18 cellular contexts compared by ENCODE assay signal in genomic region chr21:42373181-42373907, GRCh38. TPM values are rescaled to one million over a fixed set of nuclear protein-coding genes. Genes with fewer than 3 reads are reported as not detected.
DNase-seq lines count a peak whose midpoint lies in the region; ATAC-seq and TF ChIP-seq lines count a peak whose summit lies in the region.
"Had no signal": no experiment of that assay in that cellular context is flagged by ENCODE, and none has a peak within 500 bp of the region (broad histone marks: within the 10 kb centered on the region; RNA-seq: fewer than 3 reads in every experiment).

No MANE protein-coding gene starts in this region.

- no peaks in the 10 kb centered on the region for H3K36me3 Mint-ChIP-seq in CD8-positive, alpha-beta T cell
- no peaks in the 10 kb centered on the region for H3K36me3 Mint-ChIP-seq in T-helper 2 cell treated with Interferon-gamma antibody and Interleukin-4, amounts not matched to agents 5 μg/mL and 100 μg/mL, for 36 hours (ENCODE audit: low read depth)
- H3K36me3 Mint-ChIP-seq in activated T-helper 1 cell treated with anti-CD3 and anti-CD28 coated beads, Interleukin-12 subunit alpha, Interleukin-12 subunit beta, Interleukin-2, Interleukin-4 antibody, amounts not matched to agents 30 ng/mL and 10 ng/mL and 1 ng/mL, durations not matched to agents 14 hours and 24 hours and 36 hours (ENCODE audit: low read depth): peaks cover 6% of the 10 kb centered on the region

- H3K4me1 Mint-ChIP-seq in CD8-positive, alpha-beta T cell (ENCODE audit: low read depth): peaks cover 9% of the 10 kb centered on the region
- H3K4me1 Mint-ChIP-seq in T-helper 2 cell treated with Interferon-gamma antibody and Interleukin-4, amounts not matched to agents 5 μg/mL and 100 μg/mL, for 36 hours (ENCODE audit: low read depth): peaks cover 17% of the 10 kb centered on the region
- peaks cover 16% of the 10 kb centered on the region for H3K4me1 Mint-ChIP-seq in activated T-helper 1 cell treated with anti-CD3 and anti-CD28 coated beads, Interleukin-12 subunit alpha, Interleukin-12 subunit beta, Interleukin-2, Interleukin-4 antibody, amounts not matched to agents 30 ng/mL and 10 ng/mL and 1 ng/mL, durations not matched to agents 14 hours and 24 hours and 36 hours (ENCODE audit: low read depth)

- TF ChIP-seq CTCF in CD8-positive, alpha-beta T cell (IDR thresholded peaks at IDR 0.05): no peak

- POLR2A ChIA-PET in CD8-positive, alpha-beta T cell (lab: Charles Lee): interaction anchor here (1.1 to 1.5 kb wide), 3 partner anchors 12 to 51 kb away, joined by 3 to 5 read pairs (median 4); partner anchors contain the start of gene UBASH3A

- no peaks in the 10 kb centered on the region for H3K27me3 ChIP-seq in CD8-positive, alpha-beta T cell (ENCODE audit: insufficient read depth, low read length)

- H3K4me3 ChIP-seq in CD8-positive, alpha-beta T cell (ENCODE audit: low read depth, low read length): no peak overlapping the region
- H3K4me3 ChIP-seq: breast epithelium, gastrocnemius medialis, suprapubic skin had no signal

- H3K9me3 Mint-ChIP-seq in CD8-positive, alpha-beta T cell: no peaks in the 10 kb centered on the region
- H3K9me3 Mint-ChIP-seq in T-helper 2 cell treated with Interferon-gamma antibody and Interleukin-4, amounts not matched to agents 5 μg/mL and 100 μg/mL, for 36 hours: no peaks in the 10 kb centered on the region
- no peaks in the 10 kb centered on the region for H3K9me3 Mint-ChIP-seq in activated T-helper 1 cell treated with anti-CD3 and anti-CD28 coated beads, Interleukin-12 subunit alpha, Interleukin-12 subunit beta, Interleukin-2, Interleukin-4 antibody, amounts not matched to agents 30 ng/mL and 10 ng/mL and 1 ng/mL, durations not matched to agents 14 hours and 24 hours and 36 hours

- intact Hi-C loops in CD8-positive, alpha-beta T cell (cut with DNase I, micrococcal nuclease): no loop called here
- intact Hi-C loops in activated T-helper 1 cell treated with anti-CD3 and anti-CD28 coated beads, Interleukin-12 subunit alpha, Interleukin-12 subunit beta, Interleukin-2, Interleukin-4 antibody, amounts not matched to agents 30 ng/mL and 10 ng/mL and 1 ng/mL, durations not matched to agents 14 hours and 24 hours and 36 hours (cut with micrococcal nuclease): no loop called here
- intact Hi-C loops in cardiac septum (cut with DNase I): no loop called here

- no peak overlapping the region for H3K27ac ChIP-seq in CD8-positive, alpha-beta T cell (ENCODE audit: low read depth, low read length)
- H3K27ac ChIP-seq: breast epithelium, gastrocnemius medialis, suprapubic skin had no signal

- H3K27ac Mint-ChIP-seq in CD8-positive, alpha-beta T cell: no peak overlapping the region
- H3K27ac Mint-ChIP-seq in T-helper 2 cell treated with Interferon-gamma antibody and Interleukin-4, amounts not matched to agents 5 μg/mL and 100 μg/mL, for 36 hours: peak overlapping the region; percentile 81
- peak overlapping the region; percentile 55 for H3K27ac Mint-ChIP-seq in activated T-helper 1 cell treated with anti-CD3 and anti-CD28 coated beads, Interleukin-12 subunit alpha, Interleukin-12 subunit beta, Interleukin-2, Interleukin-4 antibody, amounts not matched to agents 30 ng/mL and 10 ng/mL and 1 ng/mL, durations not matched to agents 14 hours and 24 hours and 36 hours

- H3K36me3 ChIP-seq in CD8-positive, alpha-beta T cell (ENCODE audit: insufficient read depth, low read length): no peaks in the 10 kb centered on the region
- H3K36me3 ChIP-seq: breast epithelium, gastrocnemius medialis, suprapubic skin had no signal

- H3K27me3 Mint-ChIP-seq in CD8-positive, alpha-beta T cell (ENCODE audit: low read depth): no peaks in the 10 kb centered on the region
- no peaks in the 10 kb centered on the region for H3K27me3 Mint-ChIP-seq in T-helper 2 cell treated with Interferon-gamma antibody and Interleukin-4, amounts not matched to agents 5 μg/mL and 100 μg/mL, for 36 hours (ENCODE audit: low read depth)
- no peaks in the 10 kb centered on the region for H3K27me3 Mint-ChIP-seq in activated T-helper 1 cell treated with anti-CD3 and anti-CD28 coated beads, Interleukin-12 subunit alpha, Interleukin-12 subunit beta, Interleukin-2, Interleukin-4 antibody, amounts not matched to agents 30 ng/mL and 10 ng/mL and 1 ng/mL, durations not matched to agents 14 hours and 24 hours and 36 hours (ENCODE audit: insufficient read depth)

- H3K4me3 Mint-ChIP-seq in CD8-positive, alpha-beta T cell: no peak overlapping the region
- peak overlapping the region; percentile 42 for H3K4me3 Mint-ChIP-seq in T-helper 2 cell treated with Interferon-gamma antibody and Interleukin-4, amounts not matched to agents 5 μg/mL and 100 μg/mL, for 36 hours
- peak overlapping the region; percentile 39 for H3K4me3 Mint-ChIP-seq in activated T-helper 1 cell treated with anti-CD3 and anti-CD28 coated beads, Interleukin-12 subunit alpha, Interleukin-12 subunit beta, Interleukin-2, Interleukin-4 antibody, amounts not matched to agents 30 ng/mL and 10 ng/mL and 1 ng/mL, durations not matched to agents 14 hours and 24 hours and 36 hours

- no peaks in the 10 kb centered on the region for H3K4me1 ChIP-seq in CD8-positive, alpha-beta T cell (ENCODE audit: insufficient read depth, low read length)
- H3K4me1 ChIP-seq: breast epithelium, gastrocnemius medialis, suprapubic skin had no signal

- no peaks in the 10 kb centered on the region for H3K9me3 ChIP-seq in CD8-positive, alpha-beta T cell (ENCODE audit: low read length)
- H3K9me3 ChIP-seq: breast epithelium, gastrocnemius medialis, suprapubic skin had no signal

- CTCF ChIA-PET in CD8-positive, alpha-beta T cell (lab: Charles Lee): interaction anchor here (0.7 to 1.0 kb wide), 2 partner anchors 35 to 61 kb away, joined by 3 read pairs; no protein-coding TSS in a partner anchor

- DNase-seq in CD8-positive, alpha-beta T cell: peak in 2 of 7 experiments; percentile 33 to 41
- peak; percentile 46 for DNase-seq in T-helper 2 cell treated with Interferon-gamma antibody and Interleukin-4, amounts not matched to agents 5 μg/mL and 100 μg/mL, for 36 hours (ENCODE audit: low spot score)
- no peak for DNase-seq in activated T-helper 1 cell treated with anti-CD3 and anti-CD28 coated beads, Interleukin-12 subunit alpha, Interleukin-12 subunit beta, Interleukin-2, Interleukin-4 antibody, amounts not matched to agents 30 ng/mL and 10 ng/mL and 1 ng/mL, durations not matched to agents 14 hours and 24 hours and 36 hours (ENCODE audit: low spot score)
- peak; percentile 28 to 38 for DNase-seq in stimulated activated CD4-positive, alpha-beta T cell treated with anti-CD3 and anti-CD28 coated beads, Interleukin-2, amount 100 ng/mL, for 24 hours
- DNase-seq in cardiac septum (ENCODE audit: low spot score) (no peak), AG08396 (ENCODE audit: low spot score) (no peak)
- DNase-seq: AML-193, gastrocnemius medialis, HCEC 1CT, MV-4-11, NCI-H2029 treated with DMSO at 0.1 percent for 48 hours, NCI-H446 treated with DMSO at 0.1 percent for 48 hours, RPMI8226 had no signal

- ATAC-seq in CD8-positive, alpha-beta T cell: peak; percentile 63
- ATAC-seq in HG02759 (IDR thresholded peaks at IDR 0.05; ENCODE audit: unreplicated experiment): no peak
- no peak for ATAC-seq in HG02610 (IDR thresholded peaks at IDR 0.05; ENCODE audit: unreplicated experiment)
- ATAC-seq: gastrocnemius medialis had no signal

RNA-seq across cellular contexts. Expression of gene TFF1, which starts 7.0 kb away (rescaled TPM):
- total RNA-seq in CD8-positive, alpha-beta T cell: not detected
- not detected in 2 replicates for total RNA-seq in activated T-helper 1 cell treated with anti-CD3 and anti-CD28 coated beads, Interleukin-12 subunit alpha, Interleukin-12 subunit beta, Interleukin-2, Interleukin-4 antibody, amounts not matched to agents 30 ng/mL and 10 ng/mL and 1 ng/mL, durations not matched to agents 14 hours and 24 hours and 36 hours
- total RNA-seq in cardiac septum: not detected
- total RNA-seq: dermis microvascular lymphatic vessel endothelial cell, gastrocnemius medialis, suprapubic skin had no signal

RNA-seq across cellular contexts. Expression of gene TMPRSS3, which starts 22.5 kb away (rescaled TPM):
- total RNA-seq in CD8-positive, alpha-beta T cell: 1 to 10 TPM; 1.2 TPM
- 33.7 and 41.3 TPM in 2 replicates for total RNA-seq in activated T-helper 1 cell treated with anti-CD3 and anti-CD28 coated beads, Interleukin-12 subunit alpha, Interleukin-12 subunit beta, Interleukin-2, Interleukin-4 antibody, amounts not matched to agents 30 ng/mL and 10 ng/mL and 1 ng/mL, durations not matched to agents 14 hours and 24 hours and 36 hours
- total RNA-seq in cardiac septum: not detected
- total RNA-seq: gastrocnemius medialis had no signal

RNA-seq across cellular contexts. Expression of gene TFF2, which starts 22.6 kb away (rescaled TPM):
- total RNA-seq in CD8-positive, alpha-beta T cell: not detected
- total RNA-seq in activated T-helper 1 cell treated with anti-CD3 and anti-CD28 coated beads, Interleukin-12 subunit alpha, Interleukin-12 subunit beta, Interleukin-2, Interleukin-4 antibody, amounts not matched to agents 30 ng/mL and 10 ng/mL and 1 ng/mL, durations not matched to agents 14 hours and 24 hours and 36 hours: not detected in 2 replicates
- total RNA-seq in cardiac septum: not detected
- total RNA-seq: breast epithelium, dermis microvascular lymphatic vessel endothelial cell, gastrocnemius medialis, suprapubic skin had no signal

RNA-seq across cellular contexts. Expression of gene UBASH3A, which starts 30.4 kb away (rescaled TPM):
- total RNA-seq in CD8-positive, alpha-beta T cell: 10 to 100 TPM; 62.9 to 63.4 TPM
- total RNA-seq in activated T-helper 1 cell treated with anti-CD3 and anti-CD28 coated beads, Interleukin-12 subunit alpha, Interleukin-12 subunit beta, Interleukin-2, Interleukin-4 antibody, amounts not matched to agents 30 ng/mL and 10 ng/mL and 1 ng/mL, durations not matched to agents 14 hours and 24 hours and 36 hours: 69.1 and 70.8 TPM in 2 replicates
- not detected for total RNA-seq in cardiac septum
- total RNA-seq: dermis microvascular lymphatic vessel endothelial cell had no signal

RNA-seq across cellular contexts. Expression of gene TFF3, which starts 58.1 kb away (rescaled TPM):
- total RNA-seq in CD8-positive, alpha-beta T cell: not detected
- total RNA-seq in activated T-helper 1 cell treated with anti-CD3 and anti-CD28 coated beads, Interleukin-12 subunit alpha, Interleukin-12 subunit beta, Interleukin-2, Interleukin-4 antibody, amounts not matched to agents 30 ng/mL and 10 ng/mL and 1 ng/mL, durations not matched to agents 14 hours and 24 hours and 36 hours: not detected in 2 replicates
- 4.8 TPM for total RNA-seq in cardiac septum

Comparison
In these comparisons a context has a peak if more than half of its experiments do, and no peak if none do; other contexts are left out.
1. DNase-seq: peak in T-helper 2 cell treated with Interferon-gamma antibody and Interleukin-4, amounts not matched to agents 5 μg/mL and 100 μg/mL, for 36 hours (single experiment) and stimulated activated CD4-positive, alpha-beta T cell treated with anti-CD3 and anti-CD28 coated beads, Interleukin-2, amount 100 ng/mL, for 24 hours (2 of 2); none in activated T-helper 1 cell treated with anti-CD3 and anti-CD28 coated beads, Interleukin-12 subunit alpha, Interleukin-12 subunit beta, Interleukin-2, Interleukin-4 antibody, amounts not matched to agents 30 ng/mL and 10 ng/mL and 1 ng/mL, durations not matched to agents 14 hours and 24 hours and 36 hours (single experiment), cardiac septum (single experiment) and AG08396 (single experiment).
2. RNA of gene TMPRSS3, which starts 22.5 kb away (total RNA-seq): 33.7 to 41.3 TPM in activated T-helper 1 cell treated with anti-CD3 and anti-CD28 coated beads, Interleukin-12 subunit alpha, Interleukin-12 subunit beta, Interleukin-2, Interleukin-4 antibody, amounts not matched to agents 30 ng/mL and 10 ng/mL and 1 ng/mL, durations not matched to agents 14 hours and 24 hours and 36 hours; 1.2 TPM in CD8-positive, alpha-beta T cell and not detected in cardiac septum (single experiment); every median in the first group is over 10 times any median in the second.